35 cellular contexts compared by ENCODE assay signal in the genomic region with DNA sequence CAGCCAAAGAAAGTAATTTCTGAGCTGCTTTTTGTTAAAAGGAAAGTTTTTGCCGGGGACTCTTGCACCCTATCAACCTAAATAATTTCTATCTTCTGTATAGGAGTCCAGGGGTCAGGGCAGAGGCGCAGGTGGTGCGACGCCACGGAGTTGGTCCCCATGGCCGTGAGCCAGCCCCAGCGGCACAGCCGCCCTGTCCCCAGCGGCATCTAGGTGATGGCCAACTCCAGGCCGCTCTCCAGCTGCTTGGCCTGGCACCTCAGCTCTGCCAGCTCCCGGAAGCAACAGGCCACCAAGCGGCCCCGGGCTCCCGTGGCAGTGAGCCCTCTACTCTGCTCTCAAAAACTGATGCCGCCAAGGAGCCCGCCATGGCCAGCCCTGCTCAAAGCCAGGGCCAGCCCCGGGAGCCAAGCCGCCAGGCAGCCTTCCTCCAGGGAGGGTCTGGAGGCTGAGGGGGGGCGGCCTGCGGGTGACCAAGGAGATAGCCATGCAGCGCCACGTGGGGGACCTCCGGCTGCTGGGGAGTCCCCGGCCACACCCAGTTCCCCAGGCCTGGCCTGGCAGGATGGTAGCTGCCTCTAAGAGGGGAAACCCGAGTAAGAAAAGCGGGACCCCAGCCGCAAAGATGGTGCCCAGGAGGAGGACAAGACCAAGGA.
"Had no signal": no experiment of that assay in that cellular context is flagged by ENCODE, and none has a peak within 500 bp of the region (broad histone marks: within the 10 kb centered on the region; RNA-seq: fewer than 3 reads in every experiment).

No MANE protein-coding gene starts in this region.

- H3K4me1 Mint-ChIP-seq: activated B cell treated with CpG ODN at 0.5 μM for 24 hours; activated CD4-positive, alpha-beta T cell treated with anti-CD3 and anti-CD28 coated beads, Interleukin-2, amount 10 ng/mL, durations not matched to agents 24 days and 14 days; activated naive CD8-positive, alpha-beta T cell treated with anti-CD3 and anti-CD28 coated beads for 36 hours; activated T-helper 17 cell treated with anti-CD3 and anti-CD28 coated beads, Interleukin-2, amount 50 U/mL, for 72 hours had no signal

- H3K27ac Mint-ChIP-seq: activated B cell treated with CpG ODN at 0.5 μM for 24 hours; activated CD4-positive, alpha-beta memory T cell treated with anti-CD3 and anti-CD28 coated beads for 36 hours; activated CD4-positive, alpha-beta T cell treated with anti-CD3 and anti-CD28 coated beads, Interleukin-2, amount 10 ng/mL, durations not matched to agents 24 days and 14 days; activated CD8-positive, alpha-beta T cell treated with anti-CD3 and anti-CD28 coated beads for 36 hours; activated naive CD4-positive, alpha-beta T cell treated with anti-CD3 and anti-CD28 coated beads for 36 hours; activated naive CD4-positive, alpha-beta T cell treated with anti-CD3 and anti-CD28 coated beads, Interleukin-2, amount 50 U/mL, for 72 hours; activated naive CD8-positive, alpha-beta T cell treated with anti-CD3 and anti-CD28 coated beads for 36 hours; activated T-cell treated with anti-CD3 and anti-CD28 coated beads, Interleukin-2, amount 50 U/mL, for 72 hours; activated T-helper 1 cell treated with anti-CD3 and anti-CD28 coated beads, Interleukin-12 subunit alpha, Interleukin-12 subunit beta, Interleukin-2, Interleukin-4 antibody, amounts not matched to agents 30 ng/mL and 10 ng/mL and 1 ng/mL, durations not matched to agents 14 hours and 24 hours and 36 hours; activated T-helper 17 cell treated with anti-CD3 and anti-CD28 coated beads, Interleukin-2, amount 50 U/mL, for 72 hours; T-helper 1 cell treated with Interleukin-12 subunit alpha and Interleukin-12 subunit beta and Interleukin-4 antibody, amounts not matched to agents 30 μg/mL and 1 μg/mL, for 36 hours; T-helper 2 cell treated with Interferon-gamma antibody and Interleukin-4, amounts not matched to agents 5 μg/mL and 100 μg/mL, for 36 hours had no signal

- H3K27me3 ChIP-seq: adrenal gland, body of pancreas, brain microvascular endothelial cell had no signal

- H3K9me3 ChIP-seq: adrenal gland, body of pancreas, breast epithelium had no signal

- DNase-seq: activated B cell treated with CpG ODN at 0.5 μM for 24 hours; activated CD4-positive, alpha-beta memory T cell treated with anti-CD3 and anti-CD28 coated beads for 36 hours; activated CD4-positive, alpha-beta T cell treated with anti-CD3 and anti-CD28 coated beads for 4 hours; activated CD4-positive, alpha-beta T cell treated with anti-CD3 and anti-CD28 coated beads, Interleukin-2, amount 10 ng/mL, durations not matched to agents 24 days and 14 days; activated CD4-positive, alpha-beta T cell treated with anti-CD3 and anti-CD28 coated beads, Interleukin-2, amount 50 U/mL, for 1 hour; activated CD4-positive, alpha-beta T cell treated with anti-CD3 and anti-CD28 coated beads, Interleukin-2, amount 50 U/mL, for 4 hours; activated CD4-positive, CD25-positive, alpha-beta regulatory T cell treated with anti-CD3 and anti-CD28 coated beads, Interleukin-2, amount 50 U/mL, for 72 hours; activated CD8-positive, alpha-beta memory T cell treated with anti-CD3 and anti-CD28 coated beads, Interleukin-2, amount 50 U/mL, for 4 hours; activated CD8-positive, alpha-beta T cell treated with anti-CD3 and anti-CD28 coated beads for 36 hours; activated effector memory CD4-positive, alpha-beta T cell treated with anti-CD3 and anti-CD28 coated beads, Interleukin-2, amount 50 U/mL, for 16 hours; activated gamma-delta T cell treated with Interleukin-2 at 50 U/mL for 16 hours; activated naive CD4-positive, alpha-beta T cell; activated naive CD4-positive, alpha-beta T cell treated with anti-CD3 and anti-CD28 coated beads for 36 hours; activated naive CD4-positive, alpha-beta T cell treated with anti-CD3 and anti-CD28 coated beads, Interleukin-2, amount 50 U/mL, for 16 hours; activated naive CD8-positive, alpha-beta T cell treated with anti-CD3 and anti-CD28 coated beads for 36 hours; activated T-cell treated with anti-CD3 and anti-CD28 coated beads for 4 hours; activated T-cell treated with anti-CD3 and anti-CD28 coated beads, Interleukin-2, amount 50 U/mL, for 1 hour; activated T-cell treated with anti-CD3 and anti-CD28 coated beads, Interleukin-2, amount 50 U/mL, for 4 hours; activated T-cell treated with anti-CD3 and anti-CD28 coated beads, Interleukin-2, amount 50 U/mL, for 72 hours; amniotic stem cell; aorta; body of pancreas; brain microvascular endothelial cell; central memory CD4-positive, alpha-beta T cell; T-helper 1 cell; T-helper 2 cell; T-helper 9 cell had no signal

- H3K4me3 Mint-ChIP-seq: activated B cell treated with CpG ODN at 0.5 μM for 24 hours; activated CD4-positive, alpha-beta memory T cell treated with anti-CD3 and anti-CD28 coated beads for 36 hours; activated CD4-positive, alpha-beta T cell treated with anti-CD3 and anti-CD28 coated beads, Interleukin-2, amount 10 ng/mL, durations not matched to agents 24 days and 14 days; activated CD8-positive, alpha-beta T cell treated with anti-CD3 and anti-CD28 coated beads for 36 hours; activated naive CD4-positive, alpha-beta T cell treated with anti-CD3 and anti-CD28 coated beads for 36 hours; activated naive CD8-positive, alpha-beta T cell treated with anti-CD3 and anti-CD28 coated beads for 36 hours; activated T-cell treated with anti-CD3 and anti-CD28 coated beads, Interleukin-2, amount 50 U/mL, for 4 hours; activated T-cell treated with anti-CD3 and anti-CD28 coated beads, Interleukin-2, amount 50 U/mL, for 72 hours; activated T-helper 1 cell treated with anti-CD3 and anti-CD28 coated beads, Interleukin-12 subunit alpha, Interleukin-12 subunit beta, Interleukin-2, Interleukin-4 antibody, amounts not matched to agents 30 ng/mL and 10 ng/mL and 1 ng/mL, durations not matched to agents 14 hours and 24 hours and 36 hours; activated T-helper 17 cell treated with anti-CD3 and anti-CD28 coated beads, Interleukin-2, amount 50 U/mL, for 72 hours; T-helper 1 cell treated with Interleukin-12 subunit alpha and Interleukin-12 subunit beta and Interleukin-4 antibody, amounts not matched to agents 30 μg/mL and 1 μg/mL, for 36 hours; T-helper 2 cell treated with Interferon-gamma antibody and Interleukin-4, amounts not matched to agents 5 μg/mL and 100 μg/mL, for 36 hours had no signal

- H3K36me3 Mint-ChIP-seq: activated CD4-positive, alpha-beta memory T cell treated with anti-CD3 and anti-CD28 coated beads for 36 hours; activated naive CD4-positive, alpha-beta T cell treated with anti-CD3 and anti-CD28 coated beads, Interleukin-2, amount 50 U/mL, for 72 hours; activated naive CD8-positive, alpha-beta T cell treated with anti-CD3 and anti-CD28 coated beads for 36 hours had no signal

- H3K36me3 ChIP-seq: adrenal gland, brain microvascular endothelial cell, breast epithelium had no signal

- H3K4me1 ChIP-seq: adrenal gland, body of pancreas, breast epithelium had no signal

- ATAC-seq: activated CD8-positive, alpha-beta T cell treated with anti-CD3 and anti-CD28 coated beads for 36 hours; activated naive CD4-positive, alpha-beta T cell treated with anti-CD3 and anti-CD28 coated beads, Interleukin-2, amount 50 U/mL, for 72 hours; activated T-cell treated with anti-CD3 and anti-CD28 coated beads, Interleukin-2, amount 50 U/mL, for 4 hours; activated T-cell treated with anti-CD3 and anti-CD28 coated beads, Interleukin-2, amount 50 U/mL, for 72 hours; activated T-helper 17 cell treated with anti-CD3 and anti-CD28 coated beads, Interleukin-2, amount 50 U/mL, for 72 hours; body of pancreas had no signal

- H3K27ac ChIP-seq: adrenal gland, body of pancreas, brain microvascular endothelial cell, breast epithelium, VCaP had no signal

- H3K4me3 ChIP-seq: adrenal gland, body of pancreas, breast epithelium had no signal

- H3K9me3 Mint-ChIP-seq: activated B cell treated with CpG ODN at 0.5 μM for 24 hours; activated CD4-positive, alpha-beta memory T cell treated with anti-CD3 and anti-CD28 coated beads for 36 hours; activated CD4-positive, alpha-beta T cell treated with anti-CD3 and anti-CD28 coated beads, Interleukin-2, amount 10 ng/mL, durations not matched to agents 24 days and 14 days; activated CD8-positive, alpha-beta T cell treated with anti-CD3 and anti-CD28 coated beads for 36 hours; activated naive CD4-positive, alpha-beta T cell treated with anti-CD3 and anti-CD28 coated beads for 36 hours; activated naive CD4-positive, alpha-beta T cell treated with anti-CD3 and anti-CD28 coated beads, Interleukin-2, amount 50 U/mL, for 72 hours; activated naive CD8-positive, alpha-beta T cell treated with anti-CD3 and anti-CD28 coated beads for 36 hours; activated T-cell treated with anti-CD3 and anti-CD28 coated beads, Interleukin-2, amount 50 U/mL, for 4 hours; activated T-cell treated with anti-CD3 and anti-CD28 coated beads, Interleukin-2, amount 50 U/mL, for 72 hours; activated T-helper 1 cell treated with anti-CD3 and anti-CD28 coated beads, Interleukin-12 subunit alpha, Interleukin-12 subunit beta, Interleukin-2, Interleukin-4 antibody, amounts not matched to agents 30 ng/mL and 10 ng/mL and 1 ng/mL, durations not matched to agents 14 hours and 24 hours and 36 hours; activated T-helper 17 cell treated with anti-CD3 and anti-CD28 coated beads, Interleukin-2, amount 50 U/mL, for 72 hours; T-helper 1 cell treated with Interleukin-12 subunit alpha and Interleukin-12 subunit beta and Interleukin-4 antibody, amounts not matched to agents 30 μg/mL and 1 μg/mL, for 36 hours; T-helper 2 cell treated with Interferon-gamma antibody and Interleukin-4, amounts not matched to agents 5 μg/mL and 100 μg/mL, for 36 hours had no signal
